Comparison of ENCODE assay signal across 28 cellular contexts in the genomic region with DNA sequence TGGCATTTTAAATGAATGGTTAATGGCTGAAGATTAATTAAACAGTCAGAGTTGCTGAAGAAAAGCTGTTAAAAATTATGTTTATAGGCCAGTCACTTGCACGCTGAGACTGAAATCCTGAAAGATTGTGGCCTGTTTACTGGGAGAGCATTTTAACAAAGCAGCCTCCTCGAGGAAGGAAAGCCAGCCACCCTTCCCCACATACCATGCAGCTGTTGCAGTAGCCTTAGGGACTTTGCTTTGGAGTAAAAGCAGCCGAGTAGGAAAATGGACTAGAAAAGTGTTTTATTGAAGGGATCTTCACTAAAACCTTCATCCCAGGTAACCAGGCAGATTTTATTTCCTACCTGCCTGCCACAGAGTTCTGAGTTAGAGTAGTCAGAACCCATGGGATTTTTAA.
"Had no signal": no experiment of that assay in that cellular context is flagged by ENCODE, and none has a peak within 500 bp of the region (broad histone marks: within the 10 kb centered on the region; RNA-seq: fewer than 3 reads in every experiment).

No MANE protein-coding gene starts in this region.

- H3K4me3 ChIP-seq: breast epithelium, esophagus muscularis mucosa, heart left ventricle, thoracic aorta, uterus had no signal

- H3K36me3 Mint-ChIP-seq: activated naive CD4-positive, alpha-beta T cell treated with anti-CD3 and anti-CD28 coated beads, Interleukin-2, amount 10 ng/mL, durations not matched to agents 7 days and 5 days; stimulated activated effector memory CD8-positive, alpha-beta T cell treated with anti-CD3 and anti-CD28 coated beads, Interleukin-12 subunit alpha, Interleukin-12 subunit beta, amount 100 ng/mL, for 72 hours; type B pancreatic cell had no signal

- H3K27me3 Mint-ChIP-seq: central memory CD8-positive, alpha-beta T cell; dendritic cell treated with granulocyte-macrophage colony-stimulating factor and Interleukin-4, amounts not matched to agents 40 ng/mL and 50 ng/mL, for 4 days; progenitor cell of endocrine pancreas; stimulated activated naive CD8-positive, alpha-beta T cell treated with anti-CD3 and anti-CD28 coated beads, Interleukin-15, Interleukin-2, amounts not matched to agents 100 ng/mL and 50 ng/mL, for 24 hours; type B pancreatic cell had no signal

- H3K36me3 ChIP-seq: breast epithelium, esophagus muscularis mucosa, heart left ventricle, neutrophil, thoracic aorta, uterus had no signal

- H3K27ac ChIP-seq: breast epithelium, esophagus muscularis mucosa, foreskin keratinocyte, heart left ventricle, neutrophil, thoracic aorta, uterus had no signal

- DNase-seq: activated CD4-positive, alpha-beta T cell treated with anti-CD3 and anti-CD28 coated beads for 36 hours; activated CD4-positive, CD25-positive, alpha-beta regulatory T cell; activated gamma-delta T cell; activated naive CD4-positive, alpha-beta T cell treated with anti-CD3 and anti-CD28 coated beads, Interleukin-2, amount 10 ng/mL, durations not matched to agents 7 days and 5 days; activated T-cell treated with anti-CD3 and anti-CD28 coated beads for 4 hours; amniotic stem cell; foreskin keratinocyte; heart left ventricle; hypothalamus; left colon; retina; small intestine; stimulated activated CD4-positive, alpha-beta T cell treated with anti-CD3 and anti-CD28 coated beads, Interleukin-4, amount 100 ng/mL, for 24 hours; T-helper 1 cell; uterus had no signal

- H3K9me3 Mint-ChIP-seq: activated naive CD4-positive, alpha-beta T cell treated with anti-CD3 and anti-CD28 coated beads, Interleukin-2, amount 10 ng/mL, durations not matched to agents 7 days and 5 days; central memory CD8-positive, alpha-beta T cell; dendritic cell treated with granulocyte-macrophage colony-stimulating factor and Interleukin-4, amounts not matched to agents 40 ng/mL and 50 ng/mL, for 4 days; nephron; stimulated activated effector memory CD8-positive, alpha-beta T cell treated with anti-CD3 and anti-CD28 coated beads, Interleukin-12 subunit alpha, Interleukin-12 subunit beta, amount 100 ng/mL, for 72 hours; stimulated activated naive CD8-positive, alpha-beta T cell treated with anti-CD3 and anti-CD28 coated beads, Interleukin-15, Interleukin-2, amounts not matched to agents 100 ng/mL and 50 ng/mL, for 24 hours; T-helper 2 cell treated with Interferon-gamma antibody and Interleukin-4, amounts not matched to agents 5 μg/mL and 100 μg/mL, for 36 hours; type B pancreatic cell had no signal

- H3K27me3 ChIP-seq: breast epithelium, esophagus muscularis mucosa, foreskin keratinocyte, heart left ventricle, neutrophil, uterus had no signal

- H3K4me1 Mint-ChIP-seq: activated naive CD4-positive, alpha-beta T cell treated with anti-CD3 and anti-CD28 coated beads, Interleukin-2, amount 10 ng/mL, durations not matched to agents 7 days and 5 days; central memory CD8-positive, alpha-beta T cell; stimulated activated effector memory CD8-positive, alpha-beta T cell treated with anti-CD3 and anti-CD28 coated beads, Interleukin-12 subunit alpha, Interleukin-12 subunit beta, amount 100 ng/mL, for 72 hours had no signal

- H3K9me3 ChIP-seq: breast epithelium, esophagus muscularis mucosa, heart left ventricle, neutrophil, thoracic aorta, uterus had no signal

- H3K4me1 ChIP-seq: breast epithelium, esophagus muscularis mucosa, uterus had no signal

- H3K4me3 Mint-ChIP-seq: activated CD4-positive, alpha-beta T cell treated with anti-CD3 and anti-CD28 coated beads for 36 hours; activated naive CD4-positive, alpha-beta T cell treated with anti-CD3 and anti-CD28 coated beads, Interleukin-2, amount 10 ng/mL, durations not matched to agents 7 days and 5 days; central memory CD8-positive, alpha-beta T cell; dendritic cell treated with granulocyte-macrophage colony-stimulating factor and Interleukin-4, amounts not matched to agents 40 ng/mL and 50 ng/mL, for 4 days; nephron; stimulated activated effector memory CD8-positive, alpha-beta T cell treated with anti-CD3 and anti-CD28 coated beads, Interleukin-12 subunit alpha, Interleukin-12 subunit beta, amount 100 ng/mL, for 72 hours; stimulated activated naive CD8-positive, alpha-beta T cell treated with anti-CD3 and anti-CD28 coated beads, Interleukin-15, Interleukin-2, amounts not matched to agents 100 ng/mL and 50 ng/mL, for 24 hours; T-helper 2 cell treated with Interferon-gamma antibody and Interleukin-4, amounts not matched to agents 5 μg/mL and 100 μg/mL, for 36 hours; type B pancreatic cell had no signal

- H3K27ac Mint-ChIP-seq: activated CD4-positive, alpha-beta T cell treated with anti-CD3 and anti-CD28 coated beads for 36 hours; activated naive CD4-positive, alpha-beta T cell treated with anti-CD3 and anti-CD28 coated beads, Interleukin-2, amount 10 ng/mL, durations not matched to agents 7 days and 5 days; dendritic cell treated with granulocyte-macrophage colony-stimulating factor and Interleukin-4, amounts not matched to agents 40 ng/mL and 50 ng/mL, for 4 days; progenitor cell of endocrine pancreas; stimulated activated effector memory CD8-positive, alpha-beta T cell treated with anti-CD3 and anti-CD28 coated beads, Interleukin-12 subunit alpha, Interleukin-12 subunit beta, amount 100 ng/mL, for 72 hours; stimulated activated naive CD8-positive, alpha-beta T cell treated with anti-CD3 and anti-CD28 coated beads, Interleukin-15, Interleukin-2, amounts not matched to agents 100 ng/mL and 50 ng/mL, for 24 hours; T-helper 2 cell treated with Interferon-gamma antibody and Interleukin-4, amounts not matched to agents 5 μg/mL and 100 μg/mL, for 36 hours; type B pancreatic cell had no signal

- ATAC-seq: activated CD4-positive, alpha-beta T cell treated with anti-CD3 and anti-CD28 coated beads for 36 hours; foreskin keratinocyte; heart left ventricle; left colon; sciatic nerve; stimulated activated effector memory CD8-positive, alpha-beta T cell treated with anti-CD3 and anti-CD28 coated beads, Interleukin-12 subunit alpha, Interleukin-12 subunit beta, amount 100 ng/mL, for 72 hours had no signal
